ENCODE assay signal across 15 cellular contexts in the genomic region with DNA sequence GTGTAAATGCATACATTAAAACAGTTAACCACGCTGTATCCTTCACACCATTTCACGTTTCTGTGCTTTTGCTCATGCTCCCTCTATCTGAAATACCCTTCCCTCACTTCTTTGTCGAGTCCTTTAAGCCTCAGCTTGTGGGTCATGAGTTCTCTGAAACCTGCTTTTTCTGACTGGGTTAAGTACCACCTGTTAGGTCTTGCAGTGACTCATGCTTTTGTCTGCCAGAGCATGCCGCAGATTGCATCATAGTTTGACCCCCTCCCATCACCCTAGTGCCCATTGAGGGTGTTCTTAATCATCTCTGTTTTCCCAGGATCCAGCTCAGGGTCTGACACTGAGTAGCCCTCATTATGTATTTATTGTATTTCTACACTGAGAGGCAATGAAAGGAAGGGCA.
DNase-seq lines count a peak whose midpoint lies in the region; ATAC-seq and TF ChIP-seq lines count a peak whose summit lies in the region.
"Had no signal": no experiment of that assay in that cellular context is flagged by ENCODE, and none has a peak within 500 bp of the region (broad histone marks: within the 10 kb centered on the region; RNA-seq: fewer than 3 reads in every experiment).

No MANE protein-coding gene starts in this region.

- no peaks in the 10 kb centered on the region for H3K4me1 ChIP-seq in breast epithelium
- H3K4me1 ChIP-seq: gastrocnemius medialis had no signal

- no peak overlapping the region for H3K4me3 Mint-ChIP-seq in MCF 10A (ENCODE audit: unreplicated experiment)
- H3K4me3 Mint-ChIP-seq in endothelial cell (ENCODE audit: unreplicated experiment), result no peak overlapping the region
- no peak overlapping the region for H3K4me3 Mint-ChIP-seq in activated CD8-positive, alpha-beta T cell treated with anti-CD3 and anti-CD28 coated beads, Interleukin-2, amount 10 ng/mL, durations not matched to agents 7 days and 5 days
- H3K4me3 Mint-ChIP-seq: activated naive CD8-positive, alpha-beta T cell treated with anti-CD3 and anti-CD28 coated beads, Interleukin-2, amount 10 ng/mL, durations not matched to agents 7 days and 5 days; CD8-positive, alpha-beta T cell; T-helper 1 cell treated with Interleukin-12 subunit alpha and Interleukin-12 subunit beta and Interleukin-4 antibody, amounts not matched to agents 30 μg/mL and 1 μg/mL, for 36 hours had no signal

- H3K36me3 Mint-ChIP-seq in MCF 10A (ENCODE audit: insufficient read depth, unreplicated experiment) (no peaks in the 10 kb centered on the region), endothelial cell (ENCODE audit: low read depth, unreplicated experiment) (no peaks in the 10 kb centered on the region)
- H3K36me3 Mint-ChIP-seq in activated CD8-positive, alpha-beta T cell treated with anti-CD3 and anti-CD28 coated beads, Interleukin-2, amount 10 ng/mL, durations not matched to agents 7 days and 5 days (ENCODE audit: low read depth), result no peaks in the 10 kb centered on the region
- H3K36me3 Mint-ChIP-seq: activated naive CD8-positive, alpha-beta T cell treated with anti-CD3 and anti-CD28 coated beads, Interleukin-2, amount 10 ng/mL, durations not matched to agents 7 days and 5 days; CD8-positive, alpha-beta T cell had no signal

- DNase-seq in MCF 10A (ENCODE audit: unreplicated experiment) (peak; percentile 37), breast epithelium (ENCODE audit: low spot score in 2 of 2) (no peak), NCI-H2196 treated with DMSO at 0.1 percent for 48 hours (lab: John Stamatoyannopoulos, UW; ENCODE audit: unreplicated experiment) (peak; percentile 54), WERI-Rb-1 (peak; percentile 88), endothelial cell (ENCODE audit: low spot score) (no peak)
- no peak for DNase-seq in stimulated activated CD4-positive, alpha-beta T cell treated with anti-CD3 and anti-CD28 coated beads, Interleukin-2, amount 100 ng/mL, for 48 hours
- DNase-seq in activated CD8-positive, alpha-beta T cell treated with anti-CD3 and anti-CD28 coated beads, Interleukin-2, amount 10 ng/mL, durations not matched to agents 7 days and 5 days, result no peak
- DNase-seq: activated naive CD8-positive, alpha-beta T cell treated with anti-CD3 and anti-CD28 coated beads, Interleukin-2, amount 10 ng/mL, durations not matched to agents 7 days and 5 days; CD8-positive, alpha-beta T cell; central memory CD4-positive, alpha-beta T cell; gastrocnemius medialis; occipital lobe had no signal

- BruUV-seq in MCF 10A (replicated peaks; lab: Mats Ljungman, UMichigan), result no TSS peak

- TF ChIP-seq CTCF in MCF 10A (IDR thresholded peaks at IDR 0.05; ENCODE audit: unreplicated experiment) (no peak), breast epithelium (IDR thresholded peaks at IDR 0.05) (no peak), WERI-Rb-1 (IDR thresholded peaks at IDR 0.05; ENCODE audit: low read depth, low read length) (no peak), endothelial cell (IDR thresholded peaks at IDR 0.05; ENCODE audit: unreplicated experiment) (no peak)

- no peak for TF ChIP-seq POLR2A in breast epithelium (IDR thresholded peaks at IDR 0.05)

- H3K4me1 Mint-ChIP-seq in MCF 10A (ENCODE audit: insufficient read depth, unreplicated experiment), result no peaks in the 10 kb centered on the region
- H3K4me1 Mint-ChIP-seq in endothelial cell (ENCODE audit: unreplicated experiment), result no peaks in the 10 kb centered on the region
- no peaks in the 10 kb centered on the region for H3K4me1 Mint-ChIP-seq in activated CD8-positive, alpha-beta T cell treated with anti-CD3 and anti-CD28 coated beads, Interleukin-2, amount 10 ng/mL, durations not matched to agents 7 days and 5 days (ENCODE audit: low read depth)
- H3K4me1 Mint-ChIP-seq: activated naive CD8-positive, alpha-beta T cell treated with anti-CD3 and anti-CD28 coated beads, Interleukin-2, amount 10 ng/mL, durations not matched to agents 7 days and 5 days had no signal

- CTCF ChIA-PET in MCF 10A (lab: Yijun Ruan, JAX), result interaction anchor here (0.7 kb wide), 1 partner anchor 719 kb away, joined by 3 read pairs; no protein-coding TSS in a partner anchor
- CTCF ChIA-PET in activated CD8-positive, alpha-beta T cell treated with anti-CD3 and anti-CD28 coated beads, Interleukin-2, amount 10 ng/mL, durations not matched to agents 7 days and 5 days (lab: Charles Lee), result no interaction called here

- H3K27me3 Mint-ChIP-seq in MCF 10A (ENCODE audit: insufficient read depth, unreplicated experiment) (no peaks in the 10 kb centered on the region), endothelial cell (ENCODE audit: unreplicated experiment) (no peaks in the 10 kb centered on the region)
- no peaks in the 10 kb centered on the region for H3K27me3 Mint-ChIP-seq in activated CD8-positive, alpha-beta T cell treated with anti-CD3 and anti-CD28 coated beads, Interleukin-2, amount 10 ng/mL, durations not matched to agents 7 days and 5 days (ENCODE audit: low read depth)
- H3K27me3 Mint-ChIP-seq: activated naive CD8-positive, alpha-beta T cell treated with anti-CD3 and anti-CD28 coated beads, Interleukin-2, amount 10 ng/mL, durations not matched to agents 7 days and 5 days had no signal

- POLR2A ChIA-PET in MCF 10A (lab: Yijun Ruan, JAX), result no interaction called here
- POLR2A ChIA-PET in activated CD8-positive, alpha-beta T cell treated with anti-CD3 and anti-CD28 coated beads, Interleukin-2, amount 10 ng/mL, durations not matched to agents 7 days and 5 days (lab: Charles Lee), result no interaction called here

- intact Hi-C loops in MCF 10A (cut with micrococcal nuclease) (no loop called here), breast epithelium (cut with DNase I; ENCODE audit: low total_unique reads) (loop anchor here (5.0 kb wide), 1 partner anchor 192 kb away; no protein-coding TSS in a partner anchor)

- H3K27ac ChIP-seq in breast epithelium (no peak overlapping the region), WERI-Rb-1 (peak overlapping the region; percentile 86)
- H3K27ac ChIP-seq: gastrocnemius medialis had no signal

- H3K9me3 Mint-ChIP-seq in MCF 10A (ENCODE audit: unreplicated experiment) (peaks cover 40% of the 10 kb centered on the region), endothelial cell (ENCODE audit: unreplicated experiment) (no peaks in the 10 kb centered on the region)
- H3K9me3 Mint-ChIP-seq in activated CD8-positive, alpha-beta T cell treated with anti-CD3 and anti-CD28 coated beads, Interleukin-2, amount 10 ng/mL, durations not matched to agents 7 days and 5 days (ENCODE audit: insufficient read depth), result no peaks in the 10 kb centered on the region
- H3K9me3 Mint-ChIP-seq: CD8-positive, alpha-beta T cell; T-helper 1 cell treated with Interleukin-12 subunit alpha and Interleukin-12 subunit beta and Interleukin-4 antibody, amounts not matched to agents 30 μg/mL and 1 μg/mL, for 36 hours had no signal

- H3K4me3 ChIP-seq in breast epithelium (no peak overlapping the region), WERI-Rb-1 (ENCODE audit: low read depth, low read length) (no peak overlapping the region)
- H3K4me3 ChIP-seq: gastrocnemius medialis had no signal

- no peak overlapping the region for H3K27ac Mint-ChIP-seq in MCF 10A (ENCODE audit: low read depth, unreplicated experiment)
- H3K27ac Mint-ChIP-seq in endothelial cell (ENCODE audit: unreplicated experiment), result no peak overlapping the region
- H3K27ac Mint-ChIP-seq in activated CD8-positive, alpha-beta T cell treated with anti-CD3 and anti-CD28 coated beads, Interleukin-2, amount 10 ng/mL, durations not matched to agents 7 days and 5 days, result no peak overlapping the region
- H3K27ac Mint-ChIP-seq: activated naive CD8-positive, alpha-beta T cell treated with anti-CD3 and anti-CD28 coated beads, Interleukin-2, amount 10 ng/mL, durations not matched to agents 7 days and 5 days; CD8-positive, alpha-beta T cell; T-helper 1 cell treated with Interleukin-12 subunit alpha and Interleukin-12 subunit beta and Interleukin-4 antibody, amounts not matched to agents 30 μg/mL and 1 μg/mL, for 36 hours had no signal

- H3K36me3 ChIP-seq in breast epithelium (no peaks in the 10 kb centered on the region), WERI-Rb-1 (peaks cover 11% of the 10 kb centered on the region)
- H3K36me3 ChIP-seq: gastrocnemius medialis had no signal

- ATAC-seq in GM21723 (IDR thresholded peaks at IDR 0.05; ENCODE audit: unreplicated experiment), result no peak
- ATAC-seq in activated CD8-positive, alpha-beta T cell treated with anti-CD3 and anti-CD28 coated beads, Interleukin-2, amount 10 ng/mL, durations not matched to agents 7 days and 5 days, result no peak
- ATAC-seq: CD8-positive, alpha-beta T cell; gastrocnemius medialis; Panc1 had no signal

- H3K9me3 ChIP-seq in breast epithelium, result no peaks in the 10 kb centered on the region
- no peaks in the 10 kb centered on the region for H3K9me3 ChIP-seq in WERI-Rb-1 (ENCODE audit: severe bottlenecking)
- H3K9me3 ChIP-seq: gastrocnemius medialis had no signal

- H3K27me3 ChIP-seq in breast epithelium, result no peaks in the 10 kb centered on the region
- no peaks in the 10 kb centered on the region for H3K27me3 ChIP-seq in WERI-Rb-1 (ENCODE audit: insufficient read depth, low read depth, severe bottlenecking)
- H3K27me3 ChIP-seq: gastrocnemius medialis had no signal

Comparison
In these comparisons a context has a peak if more than half of its experiments do, and no peak if none do; other contexts are left out.
1. DNase-seq: peak in MCF 10A (single experiment), NCI-H2196 treated with DMSO at 0.1 percent for 48 hours (single experiment) and WERI-Rb-1 (single experiment); none in breast epithelium (0 of 2), endothelial cell (single experiment), stimulated activated CD4-positive, alpha-beta T cell treated with anti-CD3 and anti-CD28 coated beads, Interleukin-2, amount 100 ng/mL, for 48 hours (0 of 2) and activated CD8-positive, alpha-beta T cell treated with anti-CD3 and anti-CD28 coated beads, Interleukin-2, amount 10 ng/mL, durations not matched to agents 7 days and 5 days (single experiment).